Comparison of ENCODE assay signal across 8 cellular contexts in the genomic region with DNA sequence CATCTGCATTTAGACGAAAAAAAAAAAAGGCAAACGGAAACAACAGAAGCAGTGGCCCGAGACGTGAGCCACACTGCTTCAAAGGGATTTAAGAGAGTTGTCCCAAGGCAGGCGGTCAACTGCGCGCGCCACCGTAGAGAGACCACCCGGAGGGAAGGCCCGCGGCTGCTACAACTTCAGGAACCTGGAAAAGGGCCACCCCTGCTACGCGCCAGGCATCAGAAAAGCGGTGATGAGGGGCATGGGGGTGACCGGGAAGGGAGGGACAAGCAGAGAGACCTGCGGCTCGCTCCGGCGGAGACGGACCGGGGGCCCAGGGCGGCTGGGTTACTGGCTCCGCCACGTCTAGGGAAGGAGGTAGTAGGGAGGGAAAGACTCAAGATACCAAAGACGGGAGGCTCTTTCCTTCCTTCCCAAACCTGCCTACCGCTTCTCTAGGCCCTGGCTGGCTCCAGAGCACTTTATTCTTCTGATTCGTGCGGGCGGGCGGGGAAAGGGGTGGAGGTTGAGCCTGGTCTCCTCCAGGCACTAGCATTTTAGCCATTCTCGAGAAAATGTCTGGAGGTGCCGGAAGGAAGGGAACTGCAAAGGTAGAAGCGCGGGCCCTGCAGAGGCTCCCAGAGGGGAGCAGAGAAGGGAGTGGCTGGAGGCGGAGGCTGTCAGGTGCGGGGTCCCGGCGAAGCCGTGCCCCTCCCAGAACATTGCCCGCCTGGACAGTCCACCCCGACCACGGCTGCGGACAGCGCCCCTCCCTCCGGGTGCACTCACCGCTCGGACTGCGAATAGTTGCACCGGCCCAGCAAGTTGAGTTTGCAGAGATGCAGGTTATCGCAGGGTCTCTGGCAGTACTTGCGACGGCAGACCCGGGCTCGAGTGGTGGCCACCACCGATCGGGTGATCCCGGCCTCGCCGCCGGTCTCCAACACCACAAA. TPM values are rescaled to one million over a fixed set of nuclear protein-coding genes. Genes with fewer than 3 reads are reported as not detected.
DNase-seq lines count a peak whose midpoint lies in the region; ATAC-seq and TF ChIP-seq lines count a peak whose summit lies in the region.

No MANE protein-coding gene starts in this region.

- H3K27me3 ChIP-seq in duodenal mucosa (ENCODE audit: control insufficient read depth in 1 of 2, insufficient read depth in 2 of 2, low read length in 2 of 2): no peaks in the 10 kb centered on the region
- H3K27me3 ChIP-seq in upper lobe of right lung: no peaks in the 10 kb centered on the region

- H3K4me3 Mint-ChIP-seq in memory B cell: peak overlapping the region; percentile 100

- peaks cover 14% of the 10 kb centered on the region for H3K36me3 Mint-ChIP-seq in memory B cell

- H3K9me3 ChIP-seq in duodenal mucosa (ENCODE audit: control insufficient read depth in 1 of 2, low read length in 2 of 2) (no peaks in the 10 kb centered on the region), upper lobe of right lung (no peaks in the 10 kb centered on the region)

- H3K4me1 Mint-ChIP-seq in memory B cell: peaks cover 32% of the 10 kb centered on the region

- no peaks in the 10 kb centered on the region for H3K27me3 Mint-ChIP-seq in memory B cell

- H3K27ac ChIP-seq in duodenal mucosa (ENCODE audit: low read depth, low read length) (peak overlapping the region; percentile 97), upper lobe of right lung (peak overlapping the region; percentile 99)

- H3K36me3 ChIP-seq in duodenal mucosa (ENCODE audit: control insufficient read depth in 1 of 2, insufficient read depth in 2 of 2, low read length in 2 of 2) (no peaks in the 10 kb centered on the region), upper lobe of right lung (no peaks in the 10 kb centered on the region)

- H3K4me3 ChIP-seq in AG10803 (ENCODE audit: low read length): peak overlapping the region; percentile 91
- H3K4me3 ChIP-seq in duodenal mucosa (ENCODE audit: low read depth in 1 of 2, low read length in 2 of 2): peak overlapping the region; percentile 98 to 99
- H3K4me3 ChIP-seq in upper lobe of right lung: peak overlapping the region; percentile 98

- DNase-seq in AG10803 (ENCODE audit: low read depth) (peak; percentile 17), RPMI7951 (ENCODE audit: low read depth) (peak; percentile 22), memory B cell (ENCODE audit: low spot score in 2 of 2) (no peak), upper lobe of right lung (peak; percentile 70), NCI-H2107 (lab: John Stamatoyannopoulos, UW) (no peak)

- peak; percentile 1 for ATAC-seq in GM18520 (IDR thresholded peaks at IDR 0.05; ENCODE audit: unreplicated experiment)
- peak; percentile 3 for ATAC-seq in HG03280 (IDR thresholded peaks at IDR 0.05; ENCODE audit: unreplicated experiment)
- ATAC-seq in memory B cell (ENCODE audit: low read depth): no peak
- ATAC-seq in upper lobe of right lung: peak; percentile 27

- TF ChIP-seq CTCF in AG10803 (conservative IDR thresholded peaks at IDR 0.05; ENCODE audit: low read length) (no peak), upper lobe of right lung (IDR thresholded peaks at IDR 0.05) (no peak)

- intact Hi-C loops in upper lobe of right lung (cut with DNase I): no loop called here

- H3K9ac ChIP-seq in duodenal mucosa (ENCODE audit: low read depth in 1 of 2, low read length in 2 of 2): peak overlapping the region; percentile 96 to 98

- H3K9me3 Mint-ChIP-seq in memory B cell: peaks cover 4% of the 10 kb centered on the region

- H3K27ac Mint-ChIP-seq in memory B cell: peak overlapping the region; percentile 98

- H3K4me1 ChIP-seq in duodenal mucosa (ENCODE audit: control insufficient read depth in 1 of 2, insufficient read depth in 2 of 2, low read length in 2 of 2) (peaks cover 12 to 18% of the 10 kb centered on the region in 2 donors), upper lobe of right lung (peaks cover 17% of the 10 kb centered on the region)

RNA-seq across cellular contexts. Expression of a gene that starts 1.0 kb away (rescaled TPM):
- 33.1 and 37.2 TPM in 2 replicates for total RNA-seq in RPMI7951 (2014; rRNA removed; shearing (Covaris generic))
- total RNA-seq in upper lobe of right lung: 36.0 TPM

Comparison
In these comparisons a context has a peak if more than half of its experiments do, and no peak if none do; other contexts are left out.
1. DNase-seq: peak in AG10803 (single experiment), RPMI7951 (single experiment) and upper lobe of right lung (single experiment); none in memory B cell (0 of 2) and NCI-H2107 (single experiment).
2. Peak in every context shown above with its lines, with median percentiles within 50 percentile points of each other: H3K4me3 ChIP-seq.